Comparison of ENCODE assay signal across 8 cellular contexts in genomic region chr2:148814143-148814852, GRCh38.
DNase-seq lines count a peak whose midpoint lies in the region; ATAC-seq and TF ChIP-seq lines count a peak whose summit lies in the region.

No MANE protein-coding gene starts in this region.

- H3K27ac Mint-ChIP-seq in natural killer cell treated with Interleukin-12 subunit alpha and Interleukin-12 subunit beta and Interleukin-15 and Interleukin-18, amount 100 ng/mL, for 72 hours = no peak overlapping the region

- no peaks in the 10 kb centered on the region for H4K20me1 ChIP-seq in GM23248 (ENCODE audit: insufficient read depth)

- CTCF ChIA-PET in BJ (lab: Yijun Ruan, JAX) = interaction anchor here (1.0 to 2.2 kb wide), 3 partner anchors 11 to 102 kb away, joined by 3 to 7 read pairs (median 3); no protein-coding TSS in a partner anchor

- H3K4me1 Mint-ChIP-seq in natural killer cell treated with Interleukin-12 subunit alpha and Interleukin-12 subunit beta and Interleukin-15 and Interleukin-18, amount 100 ng/mL, for 72 hours (ENCODE audit: low read depth in 2 of 2) = peaks cover 0 to 2% of the 10 kb centered on the region in 2 donors

- no peak overlapping the region for H2AFZ ChIP-seq in GM23248

- H3K36me3 ChIP-seq in BJ (ENCODE audit: control insufficient read depth, insufficient read depth, low read length) (no peaks in the 10 kb centered on the region), GM23248 (ENCODE audit: low read depth) (no peaks in the 10 kb centered on the region)

- H3K9me3 Mint-ChIP-seq in natural killer cell treated with Interleukin-12 subunit alpha and Interleukin-12 subunit beta and Interleukin-15 and Interleukin-18, amount 100 ng/mL, for 72 hours = no peaks in the 10 kb centered on the region

- in situ Hi-C loops in GM23248 (cut with MboI) = no loop called here

- H3K4me3 ChIP-seq in BJ (ENCODE audit: low read depth, low read length) = no peak overlapping the region
- no peak overlapping the region for H3K4me3 ChIP-seq in GM23248

- no peaks in the 10 kb centered on the region for H3F3A ChIP-seq in GM23248 (ENCODE audit: insufficient read depth)

- H3K9ac ChIP-seq in GM23248 = no peak overlapping the region

- no peak overlapping the region for H3K27ac ChIP-seq in GM23248
- H3K27ac ChIP-seq in VCaP = peak overlapping the region; percentile 78

- DNase-seq in BJ (ENCODE audit: low read depth) (peak; percentile 9), GM23248 (peak; percentile 27), iris pigment epithelial cell (ENCODE audit: low read depth) (peak; percentile 81), DMS153 treated with DMSO at 0.1 percent for 48 hours (lab: John Stamatoyannopoulos, UW; ENCODE audit: unreplicated experiment) (no peak), NCI-H2081 treated with DMSO at 0.1 percent for 48 hours (lab: John Stamatoyannopoulos, UW) (no peak), NCI-H1694 (lab: John Stamatoyannopoulos, UW) (no peak)
- DNase-seq in natural killer cell treated with Interleukin-12 subunit alpha and Interleukin-12 subunit beta and Interleukin-15 and Interleukin-18, amount 100 ng/mL, for 72 hours (ENCODE audit: low spot score) = no peak

- ATAC-seq in natural killer cell treated with Interleukin-12 subunit alpha and Interleukin-12 subunit beta and Interleukin-15 and Interleukin-18, amount 100 ng/mL, for 72 hours = no peak

- H3K79me2 ChIP-seq in GM23248 (ENCODE audit: insufficient read depth) = no peaks in the 10 kb centered on the region

- peak overlapping the region; percentile 21 for H3K4me2 ChIP-seq in GM23248 (ENCODE audit: unreplicated experiment)

- no peaks in the 10 kb centered on the region for H3K9me2 ChIP-seq in GM23248 (ENCODE audit: insufficient read depth)

- H3K4me1 ChIP-seq in GM23248 (ENCODE audit: insufficient read depth) = peaks cover 14% of the 10 kb centered on the region; the same call in 1 of the 2 replicates

- H3K4me3 Mint-ChIP-seq in natural killer cell treated with Interleukin-12 subunit alpha and Interleukin-12 subunit beta and Interleukin-15 and Interleukin-18, amount 100 ng/mL, for 72 hours = no peak overlapping the region

- POLR2A ChIA-PET in BJ (lab: Charles Lee) = no interaction called here

- no peaks in the 10 kb centered on the region for H3K9me3 ChIP-seq in GM23248 (ENCODE audit: low read depth)

- no peaks in the 10 kb centered on the region for H3K36me3 Mint-ChIP-seq in natural killer cell treated with Interleukin-12 subunit alpha and Interleukin-12 subunit beta and Interleukin-15 and Interleukin-18, amount 100 ng/mL, for 72 hours

- H3K27me3 ChIP-seq in BJ (ENCODE audit: control insufficient read depth, insufficient read depth, low read length) (peaks cover 2% of the 10 kb centered on the region), GM23248 (replicated peaks; ENCODE audit: insufficient read depth) (peaks cover 26% of the 10 kb centered on the region)

- 81 to 84% methylated on average over 6 of the region's 6 CpGs for WGBS in GM23248 (ENCODE audit: low coverage in 1 of 2, low lambda C conversion rate in 2 of 2, missing lambda C conversion rate in 2 of 2), 2 experiments

- peaks cover 22 to 32% of the 10 kb centered on the region in 2 donors for H3K27me3 Mint-ChIP-seq in natural killer cell treated with Interleukin-12 subunit alpha and Interleukin-12 subunit beta and Interleukin-15 and Interleukin-18, amount 100 ng/mL, for 72 hours

- TF ChIP-seq CTCF in BJ (IDR thresholded peaks at IDR 0.05; ENCODE audit: insufficient read depth, low read depth, low read length) (no peak), VCaP (conservative IDR thresholded peaks at IDR 0.05) (no peak)

Comparison
In these comparisons a context has a peak if more than half of its experiments do, and no peak if none do; other contexts are left out.
1. DNase-seq: peak in BJ (single experiment), GM23248 (single experiment) and iris pigment epithelial cell (single experiment); none in DMS153 treated with DMSO at 0.1 percent for 48 hours (single experiment), NCI-H2081 treated with DMSO at 0.1 percent for 48 hours (single experiment), natural killer cell treated with Interleukin-12 subunit alpha and Interleukin-12 subunit beta and Interleukin-15 and Interleukin-18, amount 100 ng/mL, for 72 hours (single experiment) and NCI-H1694 (single experiment).